18 cellular contexts compared by ENCODE assay signal in genomic region chr20:20204326-20204725, GRCh38.
A peak's percentile ranks its signal among the peaks of the same experiment; 100 is the strongest.
DNase-seq lines count a peak whose midpoint lies in the region; ATAC-seq, FAIRE-seq and TF ChIP-seq lines count a peak whose summit lies in the region.
"Had no signal": no experiment of that assay in that cellular context is flagged by ENCODE, and none has a peak within 500 bp of the region (broad histone marks: within the 10 kb centered on the region; RNA-seq: fewer than 3 reads in every experiment).

No MANE protein-coding gene starts in this region.

- intact Hi-C loops in kidney (cut with DNase I) = no loop called here
- intact Hi-C loops in lower lobe of right lung (cut with DNase I) = no loop called here
- intact Hi-C loops in left ventricle myocardium inferior (cut with micrococcal nuclease) = no loop called here

- H3K79me2 ChIP-seq in KMS-11 (ENCODE audit: insufficient read depth, low read depth) = no peaks in the 10 kb centered on the region

- H3K4me1 ChIP-seq in KMS-11 (ENCODE audit: low read depth, poor library complexity, severe bottlenecking) (peaks cover 60% of the 10 kb centered on the region), kidney (ENCODE audit: control insufficient read depth in 1 of 2, insufficient read depth in 1 of 2, low read depth in 1 of 2, low read length in 2 of 2) (peaks cover 4% of the 10 kb centered on the region in 2 donors), lower lobe of right lung (no peaks in the 10 kb centered on the region), left ventricle myocardium inferior (peaks cover 45% of the 10 kb centered on the region)
- H3K4me1 ChIP-seq: esophagus squamous epithelium, thyroid gland had no signal

- DNase-seq in NCI-H2029 treated with DMSO at 0.1 percent for 48 hours (lab: John Stamatoyannopoulos, UW) (peak; percentile 82), NCI-H524 treated with DMSO at 0.1 percent for 48 hours (lab: John Stamatoyannopoulos, UW) (peak; percentile 92), myocyte (ENCODE audit: low read depth) (peak; percentile 15), kidney (no peak), lower lobe of right lung (no peak), left ventricle myocardium inferior (no peak)
- DNase-seq: activated CD8-positive, alpha-beta memory T cell treated with anti-CD3 and anti-CD28 coated beads for 24 hours; AML-193; esophagus squamous epithelium; heart right ventricle; nephron progenitor cell; stimulated activated CD4-positive, alpha-beta T cell treated with anti-CD3 and anti-CD28 coated beads, Interleukin-15, amount 100 ng/mL, for 24 hours; stimulated activated naive B cell treated with anti-CD40 and anti-IgM and Interleukin-4, amounts not matched to agents 10 μg/mL and 1 μg/mL and 100 μg/mL, for 72 hours; thyroid gland had no signal

- H3K27me3 ChIP-seq in KMS-11 (ENCODE audit: insufficient read depth, low read depth) (no peaks in the 10 kb centered on the region), lower lobe of right lung (ENCODE audit: low read depth) (peaks cover 9% of the 10 kb centered on the region), left ventricle myocardium inferior (ENCODE audit: low read depth) (peaks cover 10% of the 10 kb centered on the region)
- H3K27me3 ChIP-seq: thyroid gland had no signal

- H2AFZ ChIP-seq in KMS-11 (ENCODE audit: low read depth) = no peak overlapping the region

- peak overlapping the region; percentile 19; the same call in 1 of the 2 replicates for H3K4me2 ChIP-seq in KMS-11

- ATAC-seq in lower lobe of right lung (no peak), GM21390 (IDR thresholded peaks at IDR 0.05; ENCODE audit: unreplicated experiment) (no peak)
- ATAC-seq: heart right ventricle; stimulated activated naive B cell treated with anti-CD40 and anti-IgM and Interleukin-4, amounts not matched to agents 10 μg/mL and 1 μg/mL and 100 μg/mL, for 72 hours had no signal

- no peak overlapping the region for H3K4me3 ChIP-seq in KMS-11 (IDR thresholded peaks at IDR 0.05; ENCODE audit: insufficient read depth, low read depth, low read length)
- no peak overlapping the region for H3K4me3 ChIP-seq in kidney (ENCODE audit: low read length in 2 of 2)
- H3K4me3 ChIP-seq in lower lobe of right lung = no peak overlapping the region
- no peak overlapping the region for H3K4me3 ChIP-seq in left ventricle myocardium inferior
- H3K4me3 ChIP-seq: esophagus squamous epithelium, heart right ventricle, thyroid gland had no signal

- TF ChIP-seq CTCF in KMS-11 (conservative IDR thresholded peaks at IDR 0.05; ENCODE audit: low read depth, low read length) (no peak), kidney (IDR thresholded peaks at IDR 0.05; ENCODE audit: borderline replicate concordance, extremely low read depth, insufficient read depth) (no peak), lower lobe of right lung (IDR thresholded peaks at IDR 0.05) (no peak), left ventricle myocardium inferior (IDR thresholded peaks at IDR 0.05; ENCODE audit: borderline replicate concordance) (no peak)

- no peaks in the 10 kb centered on the region for H4K20me1 ChIP-seq in KMS-11 (ENCODE audit: insufficient read depth)

- no peaks in the 10 kb centered on the region for H3K36me3 ChIP-seq in KMS-11 (ENCODE audit: insufficient read depth)
- H3K36me3 ChIP-seq in kidney (ENCODE audit: control insufficient read depth in 1 of 2, insufficient read depth in 2 of 2, low read length in 2 of 2) = no peaks in the 10 kb centered on the region
- no peaks in the 10 kb centered on the region for H3K36me3 ChIP-seq in lower lobe of right lung
- H3K36me3 ChIP-seq in left ventricle myocardium inferior = no peaks in the 10 kb centered on the region
- H3K36me3 ChIP-seq: esophagus squamous epithelium, heart right ventricle, thyroid gland had no signal

- FAIRE-seq in kidney (lab: Jason Lieb, UNC) = no peak
- FAIRE-seq: D721Med, islet of Langerhans had no signal

- H3K9me3 ChIP-seq in kidney (ENCODE audit: control insufficient read depth in 1 of 2, low read length in 2 of 2) (no peaks in the 10 kb centered on the region), lower lobe of right lung (no peaks in the 10 kb centered on the region), left ventricle myocardium inferior (replicated peaks) (no peaks in the 10 kb centered on the region)
- H3K9me3 ChIP-seq: esophagus squamous epithelium, heart right ventricle, thyroid gland had no signal

- H3K9ac ChIP-seq in KMS-11 = no peak overlapping the region
- H3K9ac ChIP-seq in kidney (ENCODE audit: low read length in 2 of 2) = no peak overlapping the region

- H3K27ac ChIP-seq in KMS-11 (no peak overlapping the region), kidney (ENCODE audit: low read depth in 2 of 2, low read length in 2 of 2) (peak overlapping the region in 1 of 2 donors; percentile 13), lower lobe of right lung (no peak overlapping the region), left ventricle myocardium inferior (replicated peaks) (no peak overlapping the region)
- H3K27ac ChIP-seq: esophagus squamous epithelium, heart right ventricle, thyroid gland had no signal

Comparison
In these comparisons a context has a peak if more than half of its experiments do, and no peak if none do; other contexts are left out.
1. DNase-seq: peak in NCI-H2029 treated with DMSO at 0.1 percent for 48 hours (single experiment), NCI-H524 treated with DMSO at 0.1 percent for 48 hours (single experiment) and myocyte (single experiment); none in kidney (single experiment), lower lobe of right lung (single experiment) and left ventricle myocardium inferior (single experiment).